ENCODE assay signal across 1 cellular context in the genomic region with DNA sequence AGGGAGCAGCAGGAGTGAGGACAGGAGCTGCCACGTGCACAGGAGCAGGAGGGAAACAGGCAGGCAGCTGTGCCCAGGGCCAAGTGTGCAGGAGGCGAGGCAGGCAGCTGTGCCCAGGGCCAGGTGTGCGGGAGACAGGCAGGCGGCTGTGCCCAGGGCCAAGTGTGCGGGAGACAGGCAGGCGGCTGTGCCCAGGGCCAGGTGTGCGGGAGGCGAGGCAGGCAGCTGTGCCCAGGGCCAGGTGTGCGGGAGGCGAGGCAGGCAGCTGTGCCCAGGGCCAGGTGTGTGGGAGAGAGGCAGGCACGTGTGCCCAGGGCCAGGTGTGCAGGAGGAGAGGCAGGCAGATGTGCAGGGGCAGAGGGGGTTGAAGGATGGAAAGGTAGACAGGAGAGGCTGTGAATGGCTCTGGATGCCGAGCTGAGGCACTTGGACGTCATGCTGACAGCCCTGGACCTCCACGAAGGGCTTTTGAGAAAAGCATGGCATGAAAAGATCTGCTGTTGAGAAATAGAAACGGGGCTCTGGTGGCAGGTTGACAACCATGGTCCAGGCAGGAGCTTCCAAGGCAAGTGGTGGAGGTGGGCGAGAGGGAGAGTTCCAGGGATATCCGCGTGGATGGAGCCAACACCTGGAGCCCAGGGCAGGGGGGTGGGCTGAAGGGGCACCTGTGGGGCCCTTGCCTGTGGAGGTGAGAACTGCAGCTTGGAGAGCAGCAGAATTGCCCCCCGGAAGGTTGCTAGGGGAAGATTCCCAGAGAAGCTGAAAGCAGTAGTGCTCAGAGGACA.
TF ChIP-seq lines count a peak whose summit lies in the region.

No MANE protein-coding gene starts in this region.

TF ChIP-seq in SK-N-SH treated with all-trans-retinoic acid at 6 μM for 48 hours, 23 proteins besides CTCF, POLR2A, EP300 and RAD21 (continued from another document):
- TF ChIP-seq TSHZ2 (CRISPR knock-in tag; IDR thresholded peaks at IDR 0.05), result no peak
